1 cellular context compared by ENCODE assay signal in genomic region chr16:84520778-84521770, GRCh38.
TF ChIP-seq lines count a peak whose summit lies in the region.

No MANE protein-coding gene starts in this region.

TF ChIP-seq in SK-N-SH treated with all-trans-retinoic acid at 6 μM for 48 hours, 23 proteins besides CTCF, POLR2A, EP300 and RAD21 (continued from another document):
- TF ChIP-seq, protein P1, sequence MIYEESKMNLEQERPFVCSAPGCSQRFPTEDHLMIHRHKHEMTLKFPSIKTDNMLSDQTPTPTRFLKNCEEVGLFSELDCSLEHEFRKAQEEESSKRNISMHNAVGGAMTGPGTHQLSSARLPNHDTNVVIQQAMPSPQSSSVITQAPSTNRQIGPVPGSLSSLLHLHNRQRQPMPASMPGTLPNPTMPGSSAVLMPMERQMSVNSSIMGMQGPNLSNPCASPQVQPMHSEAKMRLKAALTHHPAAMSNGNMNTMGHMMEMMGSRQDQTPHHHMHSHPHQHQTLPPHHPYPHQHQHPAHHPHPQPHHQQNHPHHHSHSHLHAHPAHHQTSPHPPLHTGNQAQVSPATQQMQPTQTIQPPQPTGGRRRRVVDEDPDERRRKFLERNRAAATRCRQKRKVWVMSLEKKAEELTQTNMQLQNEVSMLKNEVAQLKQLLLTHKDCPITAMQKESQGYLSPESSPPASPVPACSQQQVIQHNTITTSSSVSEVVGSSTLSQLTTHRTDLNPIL (CRISPR knock-in tag; IDR thresholded peaks at IDR 0.05; ENCODE audit: low read depth): no peak
- TF ChIP-seq ESRRG (CRISPR knock-in tag; IDR thresholded peaks at IDR 0.05) (no peak), PPARA (CRISPR knock-in tag; IDR thresholded peaks at IDR 0.05; ENCODE audit: borderline replicate concordance) (no peak), ZNF70 (CRISPR knock-in tag; IDR thresholded peaks at IDR 0.05) (no peak), GLIS3 (CRISPR knock-in tag; IDR thresholded peaks at IDR 0.05) (no peak), RARB (CRISPR knock-in tag; IDR thresholded peaks at IDR 0.05) (no peak), POU6F1 (CRISPR knock-in tag; IDR thresholded peaks at IDR 0.05; ENCODE audit: borderline replicate concordance, low read depth) (no peak), ARNTL (CRISPR knock-in tag; IDR thresholded peaks at IDR 0.05; ENCODE audit: borderline replicate concordance, low read depth) (no peak), OSR1 (CRISPR knock-in tag; IDR thresholded peaks at IDR 0.05) (no peak), ZFP30 (CRISPR knock-in tag; IDR thresholded peaks at IDR 0.05) (no peak), ZNF8 (CRISPR knock-in tag; IDR thresholded peaks at IDR 0.05) (no peak), BACH2 (CRISPR knock-in tag; IDR thresholded peaks at IDR 0.05; ENCODE audit: borderline replicate concordance) (no peak)
- TF ChIP-seq, protein P2, sequence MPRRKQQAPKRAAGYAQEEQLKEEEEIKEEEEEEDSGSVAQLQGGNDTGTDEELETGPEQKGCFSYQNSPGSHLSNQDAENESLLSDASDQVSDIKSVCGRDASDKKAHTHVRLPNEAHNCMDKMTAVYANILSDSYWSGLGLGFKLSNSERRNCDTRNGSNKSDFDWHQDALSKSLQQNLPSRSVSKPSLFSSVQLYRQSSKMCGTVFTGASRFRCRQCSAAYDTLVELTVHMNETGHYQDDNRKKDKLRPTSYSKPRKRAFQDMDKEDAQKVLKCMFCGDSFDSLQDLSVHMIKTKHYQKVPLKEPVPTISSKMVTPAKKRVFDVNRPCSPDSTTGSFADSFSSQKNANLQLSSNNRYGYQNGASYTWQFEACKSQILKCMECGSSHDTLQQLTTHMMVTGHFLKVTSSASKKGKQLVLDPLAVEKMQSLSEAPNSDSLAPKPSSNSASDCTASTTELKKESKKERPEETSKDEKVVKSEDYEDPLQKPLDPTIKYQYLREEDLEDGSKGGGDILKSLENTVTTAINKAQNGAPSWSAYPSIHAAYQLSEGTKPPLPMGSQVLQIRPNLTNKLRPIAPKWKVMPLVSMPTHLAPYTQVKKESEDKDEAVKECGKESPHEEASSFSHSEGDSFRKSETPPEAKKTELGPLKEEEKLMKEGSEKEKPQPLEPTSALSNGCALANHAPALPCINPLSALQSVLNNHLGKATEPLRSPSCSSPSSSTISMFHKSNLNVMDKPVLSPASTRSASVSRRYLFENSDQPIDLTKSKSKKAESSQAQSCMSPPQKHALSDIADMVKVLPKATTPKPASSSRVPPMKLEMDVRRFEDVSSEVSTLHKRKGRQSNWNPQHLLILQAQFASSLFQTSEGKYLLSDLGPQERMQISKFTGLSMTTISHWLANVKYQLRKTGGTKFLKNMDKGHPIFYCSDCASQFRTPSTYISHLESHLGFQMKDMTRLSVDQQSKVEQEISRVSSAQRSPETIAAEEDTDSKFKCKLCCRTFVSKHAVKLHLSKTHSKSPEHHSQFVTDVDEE (CRISPR knock-in tag; IDR thresholded peaks at IDR 0.05): no peak
- TF ChIP-seq, protein P3, sequence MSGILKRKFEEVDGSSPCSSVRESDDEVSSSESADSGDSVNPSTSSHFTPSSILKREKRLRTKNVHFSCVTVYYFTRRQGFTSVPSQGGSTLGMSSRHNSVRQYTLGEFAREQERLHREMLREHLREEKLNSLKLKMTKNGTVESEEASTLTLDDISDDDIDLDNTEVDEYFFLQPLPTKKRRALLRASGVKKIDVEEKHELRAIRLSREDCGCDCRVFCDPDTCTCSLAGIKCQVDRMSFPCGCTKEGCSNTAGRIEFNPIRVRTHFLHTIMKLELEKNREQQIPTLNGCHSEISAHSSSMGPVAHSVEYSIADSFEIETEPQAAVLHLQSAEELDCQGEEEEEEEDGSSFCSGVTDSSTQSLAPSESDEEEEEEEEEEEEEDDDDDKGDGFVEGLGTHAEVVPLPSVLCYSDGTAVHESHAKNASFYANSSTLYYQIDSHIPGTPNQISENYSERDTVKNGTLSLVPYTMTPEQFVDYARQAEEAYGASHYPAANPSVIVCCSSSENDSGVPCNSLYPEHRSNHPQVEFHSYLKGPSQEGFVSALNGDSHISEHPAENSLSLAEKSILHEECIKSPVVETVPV (CRISPR knock-in tag; IDR thresholded peaks at IDR 0.05): no peak
TF ChIP-seq in SK-N-SH treated with all-trans-retinoic acid at 6 μM for 48 hours: peak in this region for 0.
